ENCODE assay signal across 20 cellular contexts in genomic region chr18:59554796-59555195, GRCh38.
"Had no signal": no experiment of that assay in that cellular context is flagged by ENCODE, and none has a peak within 500 bp of the region (broad histone marks: within the 10 kb centered on the region; RNA-seq: fewer than 3 reads in every experiment).

No MANE protein-coding gene starts in this region.

- FAIRE-seq: colon had no signal

- DNase-seq: cerebellar nuclear complex; effector memory CD8-positive, alpha-beta T cell; glutamatergic neuron; kidney glomerular epithelial cell; mucosa of descending colon; naive thymus-derived CD8-positive, alpha-beta T cell; posterior cingulate gyrus; stimulated activated CD4-positive, alpha-beta T cell treated with anti-CD3 and anti-CD28 coated beads, Interleukin-2, amount 100 ng/mL, for 24 hours; stimulated activated CD4-positive, alpha-beta T cell treated with anti-CD3 and anti-CD28 coated beads, Interleukin-4, amount 100 ng/mL, for 4 hours; stimulated activated naive B cell treated with anti-CD40 and anti-IgM and Interleukin-4, amounts not matched to agents 10 μg/mL and 1 μg/mL and 100 μg/mL, for 72 hours; stimulated activated naive CD8-positive, alpha-beta T cell treated with anti-CD3 and anti-CD28 coated beads, Interleukin-15, amount 100 ng/mL, for 72 hours; testis had no signal

- H3K36me3 Mint-ChIP-seq: stimulated activated naive B cell treated with anti-CD40 and anti-IgM and Interleukin-4, amounts not matched to agents 10 μg/mL and 1 μg/mL and 100 μg/mL, for 72 hours had no signal

- H3K27ac Mint-ChIP-seq: dendritic cell treated with granulocyte-macrophage colony-stimulating factor and Interleukin-4, amounts not matched to agents 40 ng/mL and 50 ng/mL, for 4 days; effector memory CD8-positive, alpha-beta T cell; naive thymus-derived CD8-positive, alpha-beta T cell; stimulated activated naive B cell treated with anti-CD40 and anti-IgM and Interleukin-4, amounts not matched to agents 10 μg/mL and 1 μg/mL and 100 μg/mL, for 72 hours; stimulated activated naive CD8-positive, alpha-beta T cell treated with anti-CD3 and anti-CD28 coated beads, Interleukin-15, amount 100 ng/mL, for 72 hours had no signal

- H3K4me1 Mint-ChIP-seq: naive thymus-derived CD8-positive, alpha-beta T cell; neural crest cell; stimulated activated naive B cell treated with anti-CD40 and anti-IgM and Interleukin-4, amounts not matched to agents 10 μg/mL and 1 μg/mL and 100 μg/mL, for 72 hours; stimulated activated naive CD8-positive, alpha-beta T cell treated with anti-CD3 and anti-CD28 coated beads, Interleukin-15, amount 100 ng/mL, for 72 hours had no signal

- H3K27me3 Mint-ChIP-seq: dendritic cell treated with granulocyte-macrophage colony-stimulating factor and Interleukin-4, amounts not matched to agents 40 ng/mL and 50 ng/mL, for 4 days; effector memory CD8-positive, alpha-beta T cell; stimulated activated naive CD8-positive, alpha-beta T cell treated with anti-CD3 and anti-CD28 coated beads, Interleukin-15, amount 100 ng/mL, for 72 hours had no signal

- H3K27ac ChIP-seq: esophagus muscularis mucosa, gastroesophageal sphincter, hepatocyte, testis, tibial nerve had no signal

- H3K9me3 Mint-ChIP-seq: stimulated activated naive CD8-positive, alpha-beta T cell treated with anti-CD3 and anti-CD28 coated beads, Interleukin-15, amount 100 ng/mL, for 72 hours had no signal

- ATAC-seq: effector memory CD8-positive, alpha-beta T cell; gastroesophageal sphincter; mucosa of descending colon; naive thymus-derived CD8-positive, alpha-beta T cell; sciatic nerve; stimulated activated naive B cell treated with anti-CD40 and anti-IgM and Interleukin-4, amounts not matched to agents 10 μg/mL and 1 μg/mL and 100 μg/mL, for 72 hours; stimulated activated naive CD8-positive, alpha-beta T cell treated with anti-CD3 and anti-CD28 coated beads, Interleukin-15, amount 100 ng/mL, for 72 hours had no signal

- H3K4me3 Mint-ChIP-seq: dendritic cell treated with granulocyte-macrophage colony-stimulating factor and Interleukin-4, amounts not matched to agents 40 ng/mL and 50 ng/mL, for 4 days; effector memory CD8-positive, alpha-beta T cell; naive thymus-derived CD8-positive, alpha-beta T cell; neural crest cell; stimulated activated naive B cell treated with anti-CD40 and anti-IgM and Interleukin-4, amounts not matched to agents 10 μg/mL and 1 μg/mL and 100 μg/mL, for 72 hours; stimulated activated naive CD8-positive, alpha-beta T cell treated with anti-CD3 and anti-CD28 coated beads, Interleukin-15, amount 100 ng/mL, for 72 hours had no signal
